In the genomic region with DNA sequence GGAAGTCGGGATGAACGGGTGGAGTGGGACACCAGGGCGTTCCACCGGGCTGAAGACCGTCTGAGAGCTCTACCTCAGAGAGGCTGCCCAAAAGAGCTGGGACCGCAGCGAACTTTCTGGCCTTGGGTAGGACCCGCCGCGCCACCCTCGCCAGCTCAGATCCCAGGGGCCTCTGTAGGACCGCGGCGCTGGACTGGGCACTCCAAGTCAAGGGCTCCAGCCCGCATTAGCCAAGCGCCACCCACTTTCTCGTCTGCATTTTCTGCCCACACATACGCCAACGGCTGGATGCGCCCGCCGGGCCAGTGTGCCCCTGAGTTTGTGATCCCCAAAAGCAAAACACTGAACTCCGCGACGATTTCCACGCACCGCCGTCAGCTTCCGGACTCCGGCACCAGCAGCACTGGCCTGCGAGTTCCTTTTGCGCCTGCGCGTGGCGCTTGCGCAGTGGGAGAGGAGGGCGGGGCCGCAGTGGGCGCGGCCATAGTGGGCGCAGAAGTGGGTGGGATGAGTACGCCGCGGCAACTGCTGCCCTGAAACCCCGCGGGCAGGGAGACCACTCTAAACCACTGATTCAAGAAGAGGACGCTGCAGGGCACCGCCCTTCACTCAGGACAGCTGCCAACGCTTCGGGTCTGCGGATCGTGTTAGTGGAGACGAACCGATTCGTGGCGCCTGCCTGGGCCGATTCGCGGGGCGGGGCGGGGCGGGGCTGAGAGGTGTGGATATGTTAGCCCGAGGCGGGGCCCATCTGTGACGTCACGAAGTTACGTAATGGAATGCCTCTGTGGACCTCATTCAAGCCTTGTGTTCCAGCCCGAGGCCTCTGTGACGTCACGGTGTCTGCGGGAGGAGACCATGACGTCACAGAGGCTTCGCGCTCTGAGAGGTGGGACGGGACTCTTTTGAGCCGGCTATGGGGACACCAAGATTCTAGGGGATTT, we compare ENCODE assay signal across 8 cellular contexts. TPM values are rescaled to one million over a fixed set of nuclear protein-coding genes. Genes with fewer than 3 reads are reported as not detected.
DNase-seq lines count a peak whose midpoint lies in the region; ATAC-seq and TF ChIP-seq lines count a peak whose summit lies in the region.

No MANE protein-coding gene starts in this region.

- no peaks in the 10 kb centered on the region for H3K9me3 ChIP-seq in muscle layer of duodenum (ENCODE audit: control insufficient read depth in 1 of 2, low read length in 2 of 2)

- peak; percentile 90 for DNase-seq in DMS79 treated with DMSO at 0.1 percent for 48 hours (lab: John Stamatoyannopoulos, UW)
- DNase-seq in KG1 (lab: John Stamatoyannopoulos, UW), result peak; percentile 86
- DNase-seq in activated T-cell treated with anti-CD3 and anti-CD28 coated beads, Interleukin-2, amount 50 U/mL, for 48 hours, result peak; percentile 99
- DNase-seq in stimulated activated CD8-positive, alpha-beta memory T cell treated with anti-CD3 and anti-CD28 coated beads, Interleukin-7, amount 100 ng/mL, for 1 hour (ENCODE audit: low read depth in 2 of 2), result peak; percentile 86 to 93

- H3K36me3 ChIP-seq in muscle layer of duodenum (ENCODE audit: control insufficient read depth in 1 of 2, insufficient read depth in 2 of 2, low read length in 2 of 2), result peaks cover 0 to 8% of the 10 kb centered on the region in 2 donors

- peak overlapping the region; percentile 89 for H3K27ac ChIP-seq in muscle layer of duodenum (ENCODE audit: low read length)

- peaks cover 0 to 31% of the 10 kb centered on the region in 2 donors for H3K4me1 ChIP-seq in muscle layer of duodenum (ENCODE audit: control insufficient read depth in 1 of 2, insufficient read depth in 2 of 2, low read length in 2 of 2)

- ATAC-seq in GM21786 (IDR thresholded peaks at IDR 0.05; ENCODE audit: unreplicated experiment) (peak; percentile 90), esophagus mucosa (peak; percentile 98)

- H3K4me3 ChIP-seq in muscle layer of duodenum (ENCODE audit: low read depth in 1 of 2, low read length in 2 of 2), result peak overlapping the region; percentile 62 to 74

- peaks cover 24% of the 10 kb centered on the region for H3K27me3 ChIP-seq in muscle layer of duodenum (ENCODE audit: low read depth, low read length)

TF ChIP-seq in PFSK-1, 5 proteins besides CTCF, POLR2A, EP300 and RAD21:
- TF ChIP-seq TAF1 (IDR thresholded peaks at IDR 0.05; ENCODE audit: borderline replicate concordance, insufficient read depth, low read length) (peak; percentile 81; the same call in 1 of the 2 replicates), FOXP2 (optimal IDR thresholded peaks at IDR 0.05; ENCODE audit: borderline replicate concordance, extremely low read depth, extremely low read length, insufficient read depth) (peak; percentile 30), POLR2AphosphoS5 (IDR thresholded peaks at IDR 0.05; ENCODE audit: low read depth, low read length) (peak; percentile 99), SIN3A (IDR thresholded peaks at IDR 0.05; ENCODE audit: borderline replicate concordance, insufficient read depth, low read length) (peak; percentile 63; the same call in 1 of the 2 replicates)
- TF ChIP-seq, protein P1, sequence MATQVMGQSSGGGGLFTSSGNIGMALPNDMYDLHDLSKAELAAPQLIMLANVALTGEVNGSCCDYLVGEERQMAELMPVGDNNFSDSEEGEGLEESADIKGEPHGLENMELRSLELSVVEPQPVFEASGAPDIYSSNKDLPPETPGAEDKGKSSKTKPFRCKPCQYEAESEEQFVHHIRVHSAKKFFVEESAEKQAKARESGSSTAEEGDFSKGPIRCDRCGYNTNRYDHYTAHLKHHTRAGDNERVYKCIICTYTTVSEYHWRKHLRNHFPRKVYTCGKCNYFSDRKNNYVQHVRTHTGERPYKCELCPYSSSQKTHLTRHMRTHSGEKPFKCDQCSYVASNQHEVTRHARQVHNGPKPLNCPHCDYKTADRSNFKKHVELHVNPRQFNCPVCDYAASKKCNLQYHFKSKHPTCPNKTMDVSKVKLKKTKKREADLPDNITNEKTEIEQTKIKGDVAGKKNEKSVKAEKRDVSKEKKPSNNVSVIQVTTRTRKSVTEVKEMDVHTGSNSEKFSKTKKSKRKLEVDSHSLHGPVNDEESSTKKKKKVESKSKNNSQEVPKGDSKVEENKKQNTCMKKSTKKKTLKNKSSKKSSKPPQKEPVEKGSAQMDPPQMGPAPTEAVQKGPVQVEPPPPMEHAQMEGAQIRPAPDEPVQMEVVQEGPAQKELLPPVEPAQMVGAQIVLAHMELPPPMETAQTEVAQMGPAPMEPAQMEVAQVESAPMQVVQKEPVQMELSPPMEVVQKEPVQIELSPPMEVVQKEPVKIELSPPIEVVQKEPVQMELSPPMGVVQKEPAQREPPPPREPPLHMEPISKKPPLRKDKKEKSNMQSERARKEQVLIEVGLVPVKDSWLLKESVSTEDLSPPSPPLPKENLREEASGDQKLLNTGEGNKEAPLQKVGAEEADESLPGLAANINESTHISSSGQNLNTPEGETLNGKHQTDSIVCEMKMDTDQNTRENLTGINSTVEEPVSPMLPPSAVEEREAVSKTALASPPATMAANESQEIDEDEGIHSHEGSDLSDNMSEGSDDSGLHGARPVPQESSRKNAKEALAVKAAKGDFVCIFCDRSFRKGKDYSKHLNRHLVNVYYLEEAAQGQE (IDR thresholded peaks at IDR 0.05; ENCODE audit: insufficient read depth in 1 of 2, low read depth in 2 of 2, low read length in 2 of 2), result 0 out of 4 replicates have a peak, but pooled peaks of 1 of the 2 experiments have one; percentile 51
TF ChIP-seq in PFSK-1: peak in this region for 5.

RNA-seq across cellular contexts. Expression of gene OSR1, which starts 10.5 kb away (rescaled TPM):
- not detected for polyA plus RNA-seq in PFSK-1 (2012; ENCODE audit: insufficient read length, low read depth)
- 0.96 TPM for total RNA-seq in esophagus mucosa

Comparison
In these comparisons a context has a peak if more than half of its experiments do, and no peak if none do; other contexts are left out.
1. Peak in every context shown above with its lines: DNase-seq, ATAC-seq, H3K4me3 ChIP-seq and H3K27ac ChIP-seq.